8 cellular contexts compared by ENCODE assay signal in genomic region chr9:134099123-134099761, GRCh38. TPM values are rescaled to one million over a fixed set of nuclear protein-coding genes. Genes with fewer than 3 reads are reported as not detected.
A peak's percentile ranks its signal among the peaks of the same experiment; 100 is the strongest.
DNase-seq lines count a peak whose midpoint lies in the region; ATAC-seq and TF ChIP-seq lines count a peak whose summit lies in the region.

No MANE protein-coding gene starts in this region.

- no peaks in the 10 kb centered on the region for H3K9me3 ChIP-seq in CD4-positive, alpha-beta memory T cell (ENCODE audit: control insufficient read depth in 1 of 2, low read length in 2 of 2)
- no peaks in the 10 kb centered on the region for H3K9me3 ChIP-seq in gastrocnemius medialis

- H3K27ac Mint-ChIP-seq in CD4-positive, alpha-beta memory T cell, result no peak overlapping the region

- POLR2A ChIA-PET in CD4-positive, alpha-beta memory T cell (lab: Charles Lee; ENCODE audit: partially characterized antibody), result no interaction called here

- H3K4me3 Mint-ChIP-seq in CD4-positive, alpha-beta memory T cell, result no peak overlapping the region

- no peak overlapping the region for H3K27ac ChIP-seq in CD4-positive, alpha-beta memory T cell (ENCODE audit: low read depth, low read length)
- no peak overlapping the region for H3K27ac ChIP-seq in gastrocnemius medialis

- H3K36me3 Mint-ChIP-seq in CD4-positive, alpha-beta memory T cell, result no peaks in the 10 kb centered on the region

- H3K36me3 ChIP-seq in CD4-positive, alpha-beta memory T cell (ENCODE audit: insufficient read depth, low read length), result no peaks in the 10 kb centered on the region
- no peaks in the 10 kb centered on the region for H3K36me3 ChIP-seq in gastrocnemius medialis

- ATAC-seq in gastrocnemius medialis, result peak; percentile 56 to 81
- ATAC-seq in HG03521 (IDR thresholded peaks at IDR 0.05; ENCODE audit: unreplicated experiment), result no peak

- peaks cover 16 to 18% of the 10 kb centered on the region in 2 donors for H3K27me3 Mint-ChIP-seq in CD4-positive, alpha-beta memory T cell

- H3K4me1 Mint-ChIP-seq in CD4-positive, alpha-beta memory T cell, result peaks cover 0 to 3% (median 0%) of the 10 kb centered on the region in 4 donors

- DNase-seq in CD4-positive, alpha-beta memory T cell, result peak; percentile 51 to 62 (median 55)
- DNase-seq in HK-2 (ENCODE audit: unreplicated experiment) (peak; percentile 31), OCI-M2 (lab: John Stamatoyannopoulos, UW; ENCODE audit: unreplicated experiment) (peak; percentile 30), activated T-cell treated with anti-CD3 and anti-CD28 coated beads for 48 hours (ENCODE audit: low read depth) (peak; percentile 36), foreskin fibroblast (peak; percentile 14 to 56), gastrocnemius medialis (peak in 1 of 2 donors; percentile 30), NCI-H226 (no peak)

- no peak for TF ChIP-seq POLR2A in gastrocnemius medialis (IDR thresholded peaks at IDR 0.05)

- intact Hi-C loops in CD4-positive, alpha-beta memory T cell (cut with micrococcal nuclease), result loop anchor here (1.0 kb wide), 2 partner anchors 31 to 317 kb away; partner anchors contain the start of gene BRD3
- intact Hi-C loops in gastrocnemius medialis (cut with DNase I; ENCODE audit: low total_unique reads), result loop anchor here (10.0 kb wide), 1 partner anchor 104 kb away; the partner anchor contains the start of gene VAV2

- H3K9me3 Mint-ChIP-seq in CD4-positive, alpha-beta memory T cell, result peaks cover 0 to 3% (median 0%) of the 10 kb centered on the region in 8 donors

- H3K4me1 ChIP-seq in CD4-positive, alpha-beta memory T cell (ENCODE audit: insufficient read depth, low read length), result no peaks in the 10 kb centered on the region
- no peaks in the 10 kb centered on the region for H3K4me1 ChIP-seq in gastrocnemius medialis

- H3K4me3 ChIP-seq in CD4-positive, alpha-beta memory T cell (ENCODE audit: low read length in 2 of 2), result no peak overlapping the region
- H3K4me3 ChIP-seq in foreskin fibroblast (ENCODE audit: low read depth in 1 of 2, low read length in 2 of 2), result no peak overlapping the region
- H3K4me3 ChIP-seq in gastrocnemius medialis, result no peak overlapping the region

- TF ChIP-seq CTCF in foreskin fibroblast (IDR thresholded peaks at IDR 0.05; ENCODE audit: low read depth, low read length) (peak; percentile 66), gastrocnemius medialis (IDR thresholded peaks at IDR 0.05 in 4 of 5, conservative IDR thresholded peaks at IDR 0.05 in 1 of 5) (peak; percentile 62 to 88 (median 87))

- in situ Hi-C loops in gastrocnemius medialis (cut with MboI; ENCODE audit: low sequenced_read_pairs in 4 of 4), result loop anchor here (5.0 to 10.0 kb wide), 3 partner anchors 304 to 312 kb away; no protein-coding TSS in a partner anchor

- CTCF ChIA-PET in CD4-positive, alpha-beta memory T cell (lab: Charles Lee; ENCODE audit: partially characterized antibody), result interaction anchor here (1.0 to 2.7 kb wide), 6 partner anchors 10 to 319 kb away, joined by 3 to 14 read pairs (median 3); no protein-coding TSS in a partner anchor

- no peaks in the 10 kb centered on the region for H3K27me3 ChIP-seq in CD4-positive, alpha-beta memory T cell (ENCODE audit: insufficient read depth, low read length)
- H3K27me3 ChIP-seq in gastrocnemius medialis, result peaks cover 0 to 7% (median 0%) of the 10 kb centered on the region in 3 donors

RNA-seq across cellular contexts. Expression of gene BRD3, which starts 31.4 kb away (rescaled TPM):
- total RNA-seq in CD4-positive, alpha-beta memory T cell, result 10 to 100 TPM; 40.8 to 48.5 TPM
- polyA plus RNA-seq in CD4-positive, alpha-beta memory T cell, result 10 to 100 TPM; 16.0 to 20.2 TPM
- total RNA-seq in gastrocnemius medialis, result 10 to 100 TPM; 10.8 to 21.5 (median 16.5) TPM

RNA-seq across cellular contexts. Expression of gene WDR5, which starts 36.6 kb away (rescaled TPM):
- total RNA-seq in CD4-positive, alpha-beta memory T cell, result 10 to 100 TPM; 30.3 to 32.7 TPM
- 10 to 100 TPM; 14.6 to 16.5 TPM for polyA plus RNA-seq in CD4-positive, alpha-beta memory T cell
- 10 to 100 TPM; 19.8 to 39.3 (median 31.9) TPM for total RNA-seq in gastrocnemius medialis
